In genomic region chr18:57587262-57587661, GRCh38 we compare ENCODE assay signal across 9 cellular contexts. TPM values are rescaled to one million over a fixed set of nuclear protein-coding genes. Genes with fewer than 3 reads are reported as not detected.
A peak's percentile ranks its signal among the peaks of the same experiment; 100 is the strongest.
DNase-seq lines count a peak whose midpoint lies in the region; ATAC-seq and TF ChIP-seq lines count a peak whose summit lies in the region.
"Had no signal": no experiment of that assay in that cellular context is flagged by ENCODE, and none has a peak within 500 bp of the region (broad histone marks: within the 10 kb centered on the region; RNA-seq: fewer than 3 reads in every experiment).

No MANE protein-coding gene starts in this region.

- no peaks in the 10 kb centered on the region for H3K27me3 Mint-ChIP-seq in activated naive CD4-positive, alpha-beta T cell treated with anti-CD3 and anti-CD28 coated beads, Interleukin-2, amount 10 ng/mL, durations not matched to agents 7 days and 5 days
- H3K27me3 Mint-ChIP-seq in activated CD8-positive, alpha-beta T cell treated with anti-CD3 and anti-CD28 coated beads for 36 hours, result no peaks in the 10 kb centered on the region

- peak overlapping the region; percentile 92 for H3K27ac ChIP-seq in lower lobe of right lung
- peak overlapping the region; percentile 79 to 97 (median 94) for H3K27ac ChIP-seq in thyroid gland

- TF ChIP-seq POLR2A in thyroid gland (IDR thresholded peaks at IDR 0.05), result no peak

- H3K9me3 ChIP-seq in lower lobe of right lung, result no peaks in the 10 kb centered on the region
- no peaks in the 10 kb centered on the region for H3K9me3 ChIP-seq in thyroid gland
- H3K9me3 ChIP-seq: BE2C had no signal

- peaks cover 3% of the 10 kb centered on the region for H3K36me3 ChIP-seq in lower lobe of right lung
- H3K36me3 ChIP-seq in thyroid gland, result no peaks in the 10 kb centered on the region
- H3K36me3 ChIP-seq: BE2C had no signal

- H3K4me3 Mint-ChIP-seq in activated naive CD4-positive, alpha-beta T cell treated with anti-CD3 and anti-CD28 coated beads, Interleukin-2, amount 10 ng/mL, durations not matched to agents 7 days and 5 days, result peak overlapping the region; percentile 85
- peak overlapping the region; percentile 82 for H3K4me3 Mint-ChIP-seq in activated CD8-positive, alpha-beta T cell treated with anti-CD3 and anti-CD28 coated beads for 36 hours

- H3K4me1 Mint-ChIP-seq in activated naive CD4-positive, alpha-beta T cell treated with anti-CD3 and anti-CD28 coated beads, Interleukin-2, amount 10 ng/mL, durations not matched to agents 7 days and 5 days, result peaks cover 25% of the 10 kb centered on the region
- H3K4me1 Mint-ChIP-seq in activated CD8-positive, alpha-beta T cell treated with anti-CD3 and anti-CD28 coated beads for 36 hours (ENCODE audit: low read depth), result peaks cover 25% of the 10 kb centered on the region

- no peak for DNase-seq in activated naive CD4-positive, alpha-beta T cell treated with anti-CD3 and anti-CD28 coated beads, Interleukin-2, amount 10 ng/mL, durations not matched to agents 7 days and 5 days
- no peak for DNase-seq in activated naive CD4-positive, alpha-beta T cell treated with anti-CD3 and anti-CD28 coated beads, Interleukin-2, amount 50 U/mL, for 72 hours (ENCODE audit: low spot score in 2 of 2)
- no peak for DNase-seq in activated CD8-positive, alpha-beta T cell treated with anti-CD3 and anti-CD28 coated beads for 36 hours
- no peak for DNase-seq in lower lobe of right lung
- DNase-seq in thyroid gland, result peak in 1 of 2 donors; percentile 8
- no peak for DNase-seq in T1000 (lab: John Stamatoyannopoulos, UW)
- DNase-seq in stimulated activated CD4-positive, alpha-beta T cell treated with anti-CD3 and anti-CD28 coated beads, Interleukin-12 subunit alpha, Interleukin-12 subunit beta, amount 100 ng/mL, for 4 hours, result no peak

- WGBS in thyroid gland, 2 donors, result 89 to 90% methylated on average over 11 of the region's 11 CpGs

- H3K27me3 ChIP-seq in lower lobe of right lung (ENCODE audit: low read depth) (no peaks in the 10 kb centered on the region), thyroid gland (no peaks in the 10 kb centered on the region)
- H3K27me3 ChIP-seq: BE2C had no signal

- peaks cover 5% of the 10 kb centered on the region for H3K36me3 Mint-ChIP-seq in activated naive CD4-positive, alpha-beta T cell treated with anti-CD3 and anti-CD28 coated beads, Interleukin-2, amount 10 ng/mL, durations not matched to agents 7 days and 5 days
- H3K36me3 Mint-ChIP-seq in activated naive CD4-positive, alpha-beta T cell treated with anti-CD3 and anti-CD28 coated beads, Interleukin-2, amount 50 U/mL, for 72 hours, result no peaks in the 10 kb centered on the region
- peaks cover 9% of the 10 kb centered on the region for H3K36me3 Mint-ChIP-seq in activated CD8-positive, alpha-beta T cell treated with anti-CD3 and anti-CD28 coated beads for 36 hours (ENCODE audit: low read depth)

- H3K9me3 Mint-ChIP-seq in activated naive CD4-positive, alpha-beta T cell treated with anti-CD3 and anti-CD28 coated beads, Interleukin-2, amount 10 ng/mL, durations not matched to agents 7 days and 5 days, result no peaks in the 10 kb centered on the region
- H3K9me3 Mint-ChIP-seq in activated naive CD4-positive, alpha-beta T cell treated with anti-CD3 and anti-CD28 coated beads, Interleukin-2, amount 50 U/mL, for 72 hours, result no peaks in the 10 kb centered on the region
- no peaks in the 10 kb centered on the region for H3K9me3 Mint-ChIP-seq in activated CD8-positive, alpha-beta T cell treated with anti-CD3 and anti-CD28 coated beads for 36 hours

- CTCF ChIA-PET in activated naive CD4-positive, alpha-beta T cell treated with anti-CD3 and anti-CD28 coated beads, Interleukin-2, amount 10 ng/mL, durations not matched to agents 7 days and 5 days (lab: Charles Lee), result no interaction called here
- CTCF ChIA-PET in activated CD8-positive, alpha-beta T cell treated with anti-CD3 and anti-CD28 coated beads for 36 hours (lab: Charles Lee), result interaction anchor here (0.9 kb wide), 1 partner anchor 10 kb away, joined by 5 read pairs; no protein-coding TSS in a partner anchor

- H3K4me3 ChIP-seq in lower lobe of right lung (no peak overlapping the region), thyroid gland (replicated peaks in 1 of 3) (no peak overlapping the region)

- H3K27ac Mint-ChIP-seq in activated naive CD4-positive, alpha-beta T cell treated with anti-CD3 and anti-CD28 coated beads, Interleukin-2, amount 10 ng/mL, durations not matched to agents 7 days and 5 days, result peak overlapping the region; percentile 66
- H3K27ac Mint-ChIP-seq in activated naive CD4-positive, alpha-beta T cell treated with anti-CD3 and anti-CD28 coated beads, Interleukin-2, amount 50 U/mL, for 72 hours, result peak overlapping the region in 1 of 2 donors; percentile 91
- no peak overlapping the region for H3K27ac Mint-ChIP-seq in activated CD8-positive, alpha-beta T cell treated with anti-CD3 and anti-CD28 coated beads for 36 hours

- TF ChIP-seq CTCF in activated CD8-positive, alpha-beta T cell treated with anti-CD3 and anti-CD28 coated beads for 36 hours (IDR thresholded peaks at IDR 0.05), result no peak
- TF ChIP-seq CTCF in lower lobe of right lung (IDR thresholded peaks at IDR 0.05), result no peak
- TF ChIP-seq CTCF in thyroid gland (IDR thresholded peaks at IDR 0.05), result no peak

- H3K4me1 ChIP-seq in lower lobe of right lung (peaks cover 11% of the 10 kb centered on the region), thyroid gland (peaks cover 8% of the 10 kb centered on the region in 2 donors)
- H3K4me1 ChIP-seq: BE2C had no signal

- ATAC-seq in activated naive CD4-positive, alpha-beta T cell treated with anti-CD3 and anti-CD28 coated beads, Interleukin-2, amount 50 U/mL, for 72 hours, result no peak
- no peak for ATAC-seq in activated CD8-positive, alpha-beta T cell treated with anti-CD3 and anti-CD28 coated beads for 36 hours
- ATAC-seq in lower lobe of right lung (no peak), HG02973 (IDR thresholded peaks at IDR 0.05; ENCODE audit: unreplicated experiment) (no peak)

- POLR2A ChIA-PET in activated CD8-positive, alpha-beta T cell treated with anti-CD3 and anti-CD28 coated beads for 36 hours (lab: Charles Lee), result interaction anchor here (0.7 kb wide), 1 partner anchor 10 kb away, joined by 3 read pairs; no protein-coding TSS in a partner anchor

- intact Hi-C loops in activated CD8-positive, alpha-beta T cell treated with anti-CD3 and anti-CD28 coated beads for 36 hours (cut with micrococcal nuclease), result no loop called here
- intact Hi-C loops in lower lobe of right lung (cut with DNase I) (no loop called here), thyroid gland (cut with DNase I) (no loop called here)

RNA-seq across cellular contexts. Expression of gene FECH, which starts 0.8 kb away (rescaled TPM):
- 10 to 100 TPM; 21.1 to 23.7 TPM for total RNA-seq in activated naive CD4-positive, alpha-beta T cell treated with anti-CD3 and anti-CD28 coated beads, Interleukin-2, amount 50 U/mL, for 72 hours
- 10 to 100 TPM; 25.5 to 28.8 TPM for total RNA-seq in activated CD8-positive, alpha-beta T cell treated with anti-CD3 and anti-CD28 coated beads for 36 hours
- total RNA-seq in lower lobe of right lung (25.7 TPM), thyroid gland (100 to 1,000 TPM in 3 of 4 donors, 10 to 100 TPM in 1; 65.7 to 168 (median 135) TPM)

RNA-seq across cellular contexts. Expression of gene NARS1, which starts 34.4 kb away (rescaled TPM):
- 10 to 100 TPM; 75.8 to 87.6 TPM for total RNA-seq in activated naive CD4-positive, alpha-beta T cell treated with anti-CD3 and anti-CD28 coated beads, Interleukin-2, amount 50 U/mL, for 72 hours
- 100 to 1,000 TPM; 106 to 109 TPM for total RNA-seq in activated CD8-positive, alpha-beta T cell treated with anti-CD3 and anti-CD28 coated beads for 36 hours
- total RNA-seq in lower lobe of right lung, result 94.8 TPM
- 100 to 1,000 TPM; 149 to 193 (median 174) TPM for total RNA-seq in thyroid gland
